Comparison of ENCODE assay signal across 1 cellular context in the genomic region with DNA sequence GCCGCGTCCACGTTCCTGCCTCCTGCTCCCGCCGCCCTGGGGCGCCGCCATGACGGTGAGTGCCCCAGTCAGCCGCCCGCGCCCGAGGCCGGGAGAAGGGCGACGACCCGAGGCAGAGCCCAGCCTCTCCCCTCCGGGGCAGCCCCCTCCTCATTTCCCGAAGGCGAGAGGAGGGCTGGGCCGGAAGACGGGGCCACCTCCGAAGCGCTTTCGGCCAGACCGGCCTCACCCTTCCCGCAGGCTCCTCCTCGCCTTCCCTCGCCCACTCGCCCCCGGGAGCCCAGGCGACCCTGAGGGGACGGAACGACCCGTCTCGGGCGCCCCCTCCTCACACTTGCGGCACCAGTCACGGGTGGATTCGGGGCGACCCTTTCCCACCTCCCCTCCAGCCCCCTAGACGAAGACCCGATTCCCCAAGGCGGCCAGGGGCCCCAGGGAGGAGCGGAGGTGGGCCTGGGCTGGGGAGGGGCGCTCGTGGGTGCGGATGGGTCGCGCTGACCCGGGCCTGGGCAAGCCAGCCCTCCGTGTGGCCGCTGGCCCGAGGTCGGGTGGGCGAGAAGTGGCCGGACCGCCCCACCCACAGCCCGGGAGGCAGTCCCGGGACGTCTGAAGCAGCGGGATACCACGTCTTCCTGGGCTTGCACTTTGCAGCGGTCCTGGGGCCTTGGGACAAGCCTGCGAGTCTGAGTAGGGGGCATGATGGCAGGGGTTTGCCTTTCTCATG.
TF ChIP-seq lines count a peak whose summit lies in the region.

No MANE protein-coding gene starts in this region.

TF ChIP-seq in SK-N-SH, 30 proteins besides CTCF, POLR2A, EP300 and RAD21 (continued from another document):
- TF ChIP-seq, protein P1, sequence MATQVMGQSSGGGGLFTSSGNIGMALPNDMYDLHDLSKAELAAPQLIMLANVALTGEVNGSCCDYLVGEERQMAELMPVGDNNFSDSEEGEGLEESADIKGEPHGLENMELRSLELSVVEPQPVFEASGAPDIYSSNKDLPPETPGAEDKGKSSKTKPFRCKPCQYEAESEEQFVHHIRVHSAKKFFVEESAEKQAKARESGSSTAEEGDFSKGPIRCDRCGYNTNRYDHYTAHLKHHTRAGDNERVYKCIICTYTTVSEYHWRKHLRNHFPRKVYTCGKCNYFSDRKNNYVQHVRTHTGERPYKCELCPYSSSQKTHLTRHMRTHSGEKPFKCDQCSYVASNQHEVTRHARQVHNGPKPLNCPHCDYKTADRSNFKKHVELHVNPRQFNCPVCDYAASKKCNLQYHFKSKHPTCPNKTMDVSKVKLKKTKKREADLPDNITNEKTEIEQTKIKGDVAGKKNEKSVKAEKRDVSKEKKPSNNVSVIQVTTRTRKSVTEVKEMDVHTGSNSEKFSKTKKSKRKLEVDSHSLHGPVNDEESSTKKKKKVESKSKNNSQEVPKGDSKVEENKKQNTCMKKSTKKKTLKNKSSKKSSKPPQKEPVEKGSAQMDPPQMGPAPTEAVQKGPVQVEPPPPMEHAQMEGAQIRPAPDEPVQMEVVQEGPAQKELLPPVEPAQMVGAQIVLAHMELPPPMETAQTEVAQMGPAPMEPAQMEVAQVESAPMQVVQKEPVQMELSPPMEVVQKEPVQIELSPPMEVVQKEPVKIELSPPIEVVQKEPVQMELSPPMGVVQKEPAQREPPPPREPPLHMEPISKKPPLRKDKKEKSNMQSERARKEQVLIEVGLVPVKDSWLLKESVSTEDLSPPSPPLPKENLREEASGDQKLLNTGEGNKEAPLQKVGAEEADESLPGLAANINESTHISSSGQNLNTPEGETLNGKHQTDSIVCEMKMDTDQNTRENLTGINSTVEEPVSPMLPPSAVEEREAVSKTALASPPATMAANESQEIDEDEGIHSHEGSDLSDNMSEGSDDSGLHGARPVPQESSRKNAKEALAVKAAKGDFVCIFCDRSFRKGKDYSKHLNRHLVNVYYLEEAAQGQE (IDR thresholded peaks at IDR 0.05; ENCODE audit: low read depth, low read length), result no peak
